19 cellular contexts compared by ENCODE assay signal in genomic region chr5:73333944-73334703, GRCh38.
DNase-seq lines count a peak whose midpoint lies in the region; ATAC-seq, FAIRE-seq and TF ChIP-seq lines count a peak whose summit lies in the region.
"Had no signal": no experiment of that assay in that cellular context is flagged by ENCODE, and none has a peak within 500 bp of the region (broad histone marks: within the 10 kb centered on the region; RNA-seq: fewer than 3 reads in every experiment).

No MANE protein-coding gene starts in this region.

- no peak overlapping the region for H3K4me2 ChIP-seq in HepG2 (ENCODE audit: low read depth, low read length)
- H3K4me2 ChIP-seq: BLaER1 had no signal

- no peak overlapping the region for H2AFZ ChIP-seq in HepG2 (ENCODE audit: low read length)

- intact Hi-C loops in HepG2 (cut with micrococcal nuclease; ENCODE audit: unreplicated experiment), result no loop called here
- intact Hi-C loops in right lobe of liver (cut with DNase I), result no loop called here

- H4K20me1 ChIP-seq in HepG2 (ENCODE audit: insufficient read depth, low read length), result no peaks in the 10 kb centered on the region
- H4K20me1 ChIP-seq: BLaER1 had no signal

- DNase-seq in HepG2 (ENCODE audit: low spot score) (no peak), right lobe of liver (no peak), suprapubic skin (ENCODE audit: low spot score in 2 of 2) (no peak), Peyer's patch (no peak), occipital lobe (lab: John Stamatoyannopoulos, UW) (no peak), NCI-H774 (lab: John Stamatoyannopoulos, UW) (no peak)
- DNase-seq: AML-193; Caco-2; CD8-positive, alpha-beta memory T cell; DND-41; GDM1 had no signal

- no peak for TF ChIP-seq CTCF in HepG2 (CRISPR knock-in tag; IDR thresholded peaks at IDR 0.05)
- no peak for TF ChIP-seq CTCF in right lobe of liver (IDR thresholded peaks at IDR 0.05)
- TF ChIP-seq CTCF in suprapubic skin (IDR thresholded peaks at IDR 0.05), result no peak
- no peak for TF ChIP-seq CTCF in Peyer's patch (IDR thresholded peaks at IDR 0.05)

- 0% methylated on average over 3 of the region's 3 CpGs for WGBS in HepG2 (ENCODE audit: low lambda C conversion rate)
- 38% methylated on average over 3 of the region's 3 CpGs for WGBS in right lobe of liver (ENCODE audit: insufficient coverage, low coverage, low lambda C conversion rate, missing lambda C conversion rate)
- WGBS in suprapubic skin, result 70% methylated on average over 3 of the region's 3 CpGs

- no peak overlapping the region for H3K27ac ChIP-seq in HepG2 (ENCODE audit: extremely low read length, insufficient read depth, low read length)
- no peak overlapping the region for H3K27ac ChIP-seq in right lobe of liver
- H3K27ac ChIP-seq in suprapubic skin, result peak overlapping the region; percentile 23
- no peak overlapping the region for H3K27ac ChIP-seq in Peyer's patch
- H3K27ac ChIP-seq: 22Rv1, BLaER1 had no signal

- no peaks in the 10 kb centered on the region for H3K79me2 ChIP-seq in HepG2 (ENCODE audit: insufficient read depth, low read length)

- BruUV-seq in HepG2 (replicated peaks; lab: Mats Ljungman, UMichigan), result no TSS peak

- H3K27me3 ChIP-seq in HepG2 (ENCODE audit: control insufficient read depth in 1 of 2, insufficient read depth in 2 of 2, low read length in 2 of 2) (peaks cover 1 to 21% of the 10 kb centered on the region in 2 experiments; a peak in 4 of 5 replicates), right lobe of liver (peaks cover 0 to 9% of the 10 kb centered on the region in 2 donors), suprapubic skin (peaks cover 40% of the 10 kb centered on the region), Peyer's patch (no peaks in the 10 kb centered on the region)
- H3K27me3 ChIP-seq: BLaER1 had no signal

- H3K4me1 ChIP-seq in HepG2 (ENCODE audit: insufficient read depth, low read length), result peaks cover 13% of the 10 kb centered on the region
- no peaks in the 10 kb centered on the region for H3K4me1 ChIP-seq in right lobe of liver
- H3K4me1 ChIP-seq in suprapubic skin, result no peaks in the 10 kb centered on the region
- no peaks in the 10 kb centered on the region for H3K4me1 ChIP-seq in Peyer's patch
- H3K4me1 ChIP-seq: BLaER1, Caco-2 had no signal

- H3K4me3 ChIP-seq in HepG2 (replicated peaks in 1 of 3; ENCODE audit: insufficient read depth in 1 of 3, low read depth in 2 of 3, low read length in 3 of 3), result no peak overlapping the region
- H3K4me3 ChIP-seq in right lobe of liver, result no peak overlapping the region
- no peak overlapping the region for H3K4me3 ChIP-seq in suprapubic skin
- no peak overlapping the region for H3K4me3 ChIP-seq in Peyer's patch
- H3K4me3 ChIP-seq: BLaER1 had no signal

- CTCF ChIA-PET in HepG2 (lab: Yijun Ruan, JAX; ENCODE audit: low intra/inter-chr PET ratio, low total read pairs), result no interaction called here

- H3K9me3 ChIP-seq in HepG2 (ENCODE audit: low read length) (no peaks in the 10 kb centered on the region), right lobe of liver (no peaks in the 10 kb centered on the region), suprapubic skin (no peaks in the 10 kb centered on the region), Peyer's patch (peaks cover 0 to 2% (median 0%) of the 10 kb centered on the region in 4 donors)

- no peak overlapping the region for H3K9ac ChIP-seq in HepG2 (ENCODE audit: insufficient read depth, low read depth, low read length)
- H3K9ac ChIP-seq: BLaER1 had no signal

- in situ Hi-C loops in HepG2 (cut with HindIII; ENCODE audit: extremely low pct_ligation_motif_present, low pct_unique_long_range_greater_than_20kb), result no loop called here

- POLR2A ChIA-PET in HepG2 (lab: Yijun Ruan, JAX), result no interaction called here

- H3K36me3 ChIP-seq in HepG2 (replicated peaks in 1 of 2; ENCODE audit: control insufficient read depth in 1 of 2, insufficient read depth in 2 of 2, low read length in 2 of 2), result no peaks in the 10 kb centered on the region
- H3K36me3 ChIP-seq in right lobe of liver, result no peaks in the 10 kb centered on the region
- no peaks in the 10 kb centered on the region for H3K36me3 ChIP-seq in suprapubic skin
- no peaks in the 10 kb centered on the region for H3K36me3 ChIP-seq in Peyer's patch
- H3K36me3 ChIP-seq: BLaER1 had no signal

- FAIRE-seq in HepG2 (lab: Jason Lieb, UNC), result no peak
- FAIRE-seq: GM12892, GM19239, H54 had no signal

- TF ChIP-seq POLR2A in HepG2 (IDR thresholded peaks at IDR 0.05; ENCODE audit: insufficient read depth in 1 of 2, low read depth in 2 of 2, low read length in 2 of 2) (no peak), right lobe of liver (IDR thresholded peaks at IDR 0.05) (no peak), suprapubic skin (IDR thresholded peaks at IDR 0.05) (no peak), Peyer's patch (IDR thresholded peaks at IDR 0.05) (no peak)

- TF ChIP-seq RAD21 in HepG2 (CRISPR knock-in tag; IDR thresholded peaks at IDR 0.05), result no peak

- TF ChIP-seq EP300 in HepG2 (IDR thresholded peaks at IDR 0.05; ENCODE audit: low read depth in 2 of 2, low read length in 2 of 2), result no peak
- no peak for TF ChIP-seq EP300 in HepG2 (CRISPR knock-in tag; IDR thresholded peaks at IDR 0.05; ENCODE audit: borderline replicate concordance)
- no peak for TF ChIP-seq EP300 in suprapubic skin (IDR thresholded peaks at IDR 0.05)

- ATAC-seq in HepG2 (no peak), right lobe of liver (no peak), SK-N-SH treated with all-trans-retinoic acid at 6 μM for 48 hours (peak; percentile 65), HG02759 (IDR thresholded peaks at IDR 0.05; ENCODE audit: unreplicated experiment) (no peak)
- ATAC-seq: HCT116 had no signal

TF ChIP-seq in HepG2, 621 proteins besides CTCF, POLR2A, EP300 and RAD21:
- TF ChIP-seq ZNF615 (CRISPR knock-in tag; IDR thresholded peaks at IDR 0.05; ENCODE audit: borderline replicate concordance), result no peak
- TF ChIP-seq ATF7 (IDR thresholded peaks at IDR 0.05), result peak; percentile 59
- no peak for TF ChIP-seq ATF7 (CRISPR knock-in tag; IDR thresholded peaks at IDR 0.05)
- no peak for TF ChIP-seq ZNF3 (CRISPR knock-in tag; IDR thresholded peaks at IDR 0.05)

TF ChIP-seq in SK-N-SH treated with all-trans-retinoic acid at 6 μM for 48 hours, 23 proteins besides CTCF, POLR2A, EP300 and RAD21:
- TF ChIP-seq ISL1 (CRISPR knock-in tag; IDR thresholded peaks at IDR 0.05) (no peak), SNAI2 (CRISPR knock-in tag; IDR thresholded peaks at IDR 0.05) (no peak)
